ENCODE assay signal across 17 cellular contexts in the genomic region with DNA sequence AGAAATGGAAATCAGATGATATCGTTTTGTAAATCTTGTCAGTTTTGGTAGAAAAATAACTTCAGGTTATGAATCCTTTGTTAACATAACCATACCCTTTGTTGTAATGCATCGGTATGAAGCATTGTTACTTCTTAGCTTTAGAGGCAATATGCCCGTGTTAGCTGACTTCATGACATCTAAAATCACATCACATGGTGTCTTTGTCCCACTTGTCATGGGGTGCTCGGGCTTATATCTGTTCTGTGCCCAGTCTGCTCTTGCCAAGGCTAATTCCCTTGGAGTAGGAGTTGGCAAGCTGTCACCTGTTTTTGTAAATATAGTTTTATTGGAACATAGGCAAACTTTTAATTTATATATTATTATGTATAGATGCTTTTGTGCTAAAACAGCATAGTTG. TPM values are rescaled to one million over a fixed set of nuclear protein-coding genes. Genes with fewer than 3 reads are reported as not detected.
DNase-seq lines count a peak whose midpoint lies in the region; ATAC-seq and TF ChIP-seq lines count a peak whose summit lies in the region.
"Had no signal": no experiment of that assay in that cellular context is flagged by ENCODE, and none has a peak within 500 bp of the region (broad histone marks: within the 10 kb centered on the region; RNA-seq: fewer than 3 reads in every experiment).

No MANE protein-coding gene starts in this region.

- no peak overlapping the region for H2BK5ac ChIP-seq in IMR-90 (ENCODE audit: low read depth, low read length, poor library complexity, severe bottlenecking)

- H3K18ac ChIP-seq in IMR-90 (ENCODE audit: low read depth, low read length) = peak overlapping the region; percentile 3; the same call in 1 of the 2 replicates

- H2AK9ac ChIP-seq in IMR-90 (replicated peaks; ENCODE audit: low read depth, low read length, poor library complexity) = no peak overlapping the region

- no peak for TF ChIP-seq POLR2A in IMR-90 (IDR thresholded peaks at IDR 0.05; ENCODE audit: low read depth, low read length)
- no peak for TF ChIP-seq POLR2A in heart left ventricle (IDR thresholded peaks at IDR 0.05)

- no peak overlapping the region for H2BK15ac ChIP-seq in IMR-90 (ENCODE audit: low read depth, low read length)

- in situ Hi-C loops in IMR-90 (cut with MboI; ENCODE audit: low sequenced_read_pairs) = no loop called here

- H3K36me3 ChIP-seq in IMR-90 (ENCODE audit: control insufficient read depth, insufficient read depth, low read length) = no peaks in the 10 kb centered on the region
- H3K36me3 ChIP-seq in heart left ventricle = peaks cover 0 to 22% (median 3%) of the 10 kb centered on the region in 9 donors
- peaks cover 12% of the 10 kb centered on the region for H3K36me3 ChIP-seq in left ventricle myocardium inferior
- H3K36me3 ChIP-seq: HAP-1 had no signal

- no peak overlapping the region for H3K23ac ChIP-seq in IMR-90 (ENCODE audit: low read depth, low read length)

- no peak for DNase-seq in IMR-90
- DNase-seq in heart left ventricle = peak in 2 of 5 donors; percentile 25 to 31
- no peak for DNase-seq in left ventricle myocardium inferior
- peak; percentile 12 for DNase-seq in medulla oblongata (ENCODE audit: extremely low spot score)
- DNase-seq in NCI-H510A (lab: John Stamatoyannopoulos, UW) = no peak
- no peak for DNase-seq in DMS153 (lab: John Stamatoyannopoulos, UW)
- DNase-seq: C1 segment of cervical spinal cord; Calu3; CD4-positive, alpha-beta memory T cell; COR-L47; DMS79; EL; GF-D8; GOT3; HFFc6 had no signal

- POLR2A ChIA-PET in IMR-90 (lab: Charles Lee; ENCODE audit: unreplicated experiment) = no interaction called here

- ATAC-seq in IMR-90 (ENCODE audit: low read depth) (no peak), heart left ventricle (peak; percentile 79 to 94 (median 86)), GM19395 (IDR thresholded peaks at IDR 0.05; ENCODE audit: unreplicated experiment) (no peak)

- H3K27me3 ChIP-seq in IMR-90 (ENCODE audit: control insufficient read depth, insufficient read depth, low read length) = no peaks in the 10 kb centered on the region
- H3K27me3 ChIP-seq in heart left ventricle = no peaks in the 10 kb centered on the region
- no peaks in the 10 kb centered on the region for H3K27me3 ChIP-seq in left ventricle myocardium inferior (ENCODE audit: low read depth)

- no peak overlapping the region for H3K56ac ChIP-seq in IMR-90 (ENCODE audit: extremely low read depth, insufficient read depth, low read length)

- no CpG with 5 or more reads among the region's 4 CpGs for WGBS in IMR-90 (ENCODE audit: extremely low coverage in 2 of 2, insufficient read length in 1 of 2), 2 experiments
- 57 to 74% (median 63%) methylated on average over 4 of the region's 4 CpGs for WGBS in heart left ventricle, 4 donors

- H3K4me2 ChIP-seq in IMR-90 (ENCODE audit: low read depth, low read length) = no peak overlapping the region

- no peak overlapping the region for H3K14ac ChIP-seq in IMR-90 (replicated peaks; ENCODE audit: low read depth, low read length)

- no peak for TF ChIP-seq RAD21 in IMR-90 (IDR thresholded peaks at IDR 0.05; ENCODE audit: low read length)

- no peak overlapping the region for H2AFZ ChIP-seq in IMR-90 (replicated peaks; ENCODE audit: low read length, poor library complexity)

- no peak overlapping the region for H3K27ac ChIP-seq in IMR-90 (ENCODE audit: insufficient read depth, low read length)
- peak overlapping the region in 3 of 12 donors; percentile 5 to 24 (median 14) for H3K27ac ChIP-seq in heart left ventricle
- peak overlapping the region; percentile 46 for H3K27ac ChIP-seq in left ventricle myocardium inferior (replicated peaks)

- H3K4me1 ChIP-seq in IMR-90 (ENCODE audit: control insufficient read depth, insufficient read depth, low read length) = peaks cover 18% of the 10 kb centered on the region
- H3K4me1 ChIP-seq in heart left ventricle = peaks cover 0 to 24% (median 4%) of the 10 kb centered on the region in 12 donors
- peaks cover 27% of the 10 kb centered on the region for H3K4me1 ChIP-seq in left ventricle myocardium inferior
- H3K4me1 ChIP-seq: HAP-1 had no signal

- intact Hi-C loops in IMR-90 (cut with micrococcal nuclease) = no loop called here
- intact Hi-C loops in heart left ventricle (cut with DNase I) = no loop called here
- intact Hi-C loops in left ventricle myocardium inferior (cut with micrococcal nuclease) = no loop called here

- TF ChIP-seq CTCF in IMR-90 (conservative IDR thresholded peaks at IDR 0.05; ENCODE audit: low read depth, low read length) (no peak), heart left ventricle (IDR thresholded peaks at IDR 0.05) (no peak), left ventricle myocardium inferior (IDR thresholded peaks at IDR 0.05; ENCODE audit: borderline replicate concordance) (no peak)

- no peak overlapping the region for H3K4ac ChIP-seq in IMR-90 (ENCODE audit: low read depth, low read length)

- no peak overlapping the region for H2AK5ac ChIP-seq in IMR-90 (ENCODE audit: low read depth, low read length)

- dilution Hi-C loops in IMR-90 (cut with HindIII; ENCODE audit: low sequenced_read_pairs, unreplicated experiment) = no loop called here

- H2BK20ac ChIP-seq in IMR-90 (ENCODE audit: low read depth, low read length) = no peak overlapping the region

- H2BK120ac ChIP-seq in IMR-90 (ENCODE audit: low read depth, low read length) = no peak overlapping the region

- H3K9ac ChIP-seq in IMR-90 (ENCODE audit: low read depth, low read length) = no peak overlapping the region

- peaks cover 17% of the 10 kb centered on the region for H3K9me1 ChIP-seq in IMR-90 (ENCODE audit: insufficient read depth, low read length)

- H3K79me1 ChIP-seq in IMR-90 (ENCODE audit: low read depth in 1 of 2, low read length in 2 of 2) = peaks cover 6 to 19% of the 10 kb centered on the region in 2 experiments

- H3K4me3 ChIP-seq in IMR-90 (ENCODE audit: insufficient read depth, low read depth, low read length) (no peak overlapping the region), heart left ventricle (no peak overlapping the region), left ventricle myocardium inferior (no peak overlapping the region)
- H3K4me3 ChIP-seq: HAP-1 had no signal

- H4K8ac ChIP-seq in IMR-90 (ENCODE audit: low read depth in 2 of 2, low read length in 2 of 2) = no peak overlapping the region

- no peak overlapping the region for H4K5ac ChIP-seq in IMR-90 (ENCODE audit: low read depth, low read length)

- H4K20me1 ChIP-seq in IMR-90 (ENCODE audit: insufficient read depth, low read length) = no peaks in the 10 kb centered on the region

- CTCF ChIA-PET in IMR-90 (lab: Yijun Ruan, JAX) = no interaction called here

- H3K9me3 ChIP-seq in IMR-90 (ENCODE audit: control insufficient read depth, insufficient read depth, low read length) (no peaks in the 10 kb centered on the region), heart left ventricle (no peaks in the 10 kb centered on the region), left ventricle myocardium inferior (replicated peaks) (no peaks in the 10 kb centered on the region)
- H3K9me3 ChIP-seq: HAP-1 had no signal

- BruUV-seq in IMR-90 (replicated peaks; lab: Mats Ljungman, UMichigan) = no TSS peak

- no peak overlapping the region for H4K91ac ChIP-seq in IMR-90 (ENCODE audit: insufficient read depth, low read depth, low read length)

TF ChIP-seq in IMR-90, 13 proteins besides CTCF, POLR2A, EP300 and RAD21:
- TF ChIP-seq NFE2L2 (IDR thresholded peaks at IDR 0.05; ENCODE audit: low read depth, low read length) (no peak), MXI1 (IDR thresholded peaks at IDR 0.05; ENCODE audit: borderline replicate concordance, low read depth, low read length) (no peak), RFX5 (IDR thresholded peaks at IDR 0.05; ENCODE audit: low read depth, low read length) (no peak), CHD1 (IDR thresholded peaks at IDR 0.05; ENCODE audit: low read depth, low read length) (no peak), BHLHE40 (IDR thresholded peaks at IDR 0.05; ENCODE audit: low read depth, low read length) (no peak), MAFK (IDR thresholded peaks at IDR 0.05; ENCODE audit: low read depth, low read length) (no peak), MAZ (IDR thresholded peaks at IDR 0.05; ENCODE audit: borderline replicate concordance, low read depth, low read length) (no peak), CEBPB (IDR thresholded peaks at IDR 0.05; ENCODE audit: low read depth, low read length) (no peak), RCOR1 (IDR thresholded peaks at IDR 0.05; ENCODE audit: insufficient replicate concordance, low read length) (no peak), FOS (IDR thresholded peaks at IDR 0.05; ENCODE audit: low read depth, low read length) (no peak), SMC3 (IDR thresholded peaks at IDR 0.05; ENCODE audit: low read depth, low read length) (no peak)
- TF ChIP-seq, protein P1, sequence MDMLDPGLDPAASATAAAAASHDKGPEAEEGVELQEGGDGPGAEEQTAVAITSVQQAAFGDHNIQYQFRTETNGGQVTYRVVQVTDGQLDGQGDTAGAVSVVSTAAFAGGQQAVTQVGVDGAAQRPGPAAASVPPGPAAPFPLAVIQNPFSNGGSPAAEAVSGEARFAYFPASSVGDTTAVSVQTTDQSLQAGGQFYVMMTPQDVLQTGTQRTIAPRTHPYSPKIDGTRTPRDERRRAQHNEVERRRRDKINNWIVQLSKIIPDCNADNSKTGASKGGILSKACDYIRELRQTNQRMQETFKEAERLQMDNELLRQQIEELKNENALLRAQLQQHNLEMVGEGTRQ (IDR thresholded peaks at IDR 0.05; ENCODE audit: low read depth, low read length) = no peak
- TF ChIP-seq, protein P2, sequence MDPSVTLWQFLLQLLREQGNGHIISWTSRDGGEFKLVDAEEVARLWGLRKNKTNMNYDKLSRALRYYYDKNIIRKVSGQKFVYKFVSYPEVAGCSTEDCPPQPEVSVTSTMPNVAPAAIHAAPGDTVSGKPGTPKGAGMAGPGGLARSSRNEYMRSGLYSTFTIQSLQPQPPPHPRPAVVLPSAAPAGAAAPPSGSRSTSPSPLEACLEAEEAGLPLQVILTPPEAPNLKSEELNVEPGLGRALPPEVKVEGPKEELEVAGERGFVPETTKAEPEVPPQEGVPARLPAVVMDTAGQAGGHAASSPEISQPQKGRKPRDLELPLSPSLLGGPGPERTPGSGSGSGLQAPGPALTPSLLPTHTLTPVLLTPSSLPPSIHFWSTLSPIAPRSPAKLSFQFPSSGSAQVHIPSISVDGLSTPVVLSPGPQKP (IDR thresholded peaks at IDR 0.05; ENCODE audit: borderline replicate concordance, low read depth, low read length) = no peak

RNA-seq across cellular contexts. Expression of a gene that starts 39.6 kb away (rescaled TPM):
- total RNA-seq in IMR-90 (2012; rRNA removed) (12.7 and 17.5 TPM in 2 replicates), heart left ventricle (10 to 100 TPM; 20.0 to 42.2 (median 25.4) TPM), left ventricle myocardium inferior (40.7 TPM)
- polyA plus RNA-seq in IMR-90 (2012; rRNA removed) (8.5 and 10.9 TPM in 2 replicates), heart left ventricle (10 to 100 TPM; 22.5 to 26.3 TPM)
- 5.6 and 13.2 TPM in 2 replicates for polyA plus RNA-seq in IMR-90 (2012; cell fraction: cytosol; rRNA removed)
- 3.1 and 7.2 TPM in 2 replicates for polyA plus RNA-seq in IMR-90 (2012; cell fraction: nucleus; rRNA removed; ENCODE audit: low replicate concordance)

Comparison
In these comparisons a context has a peak if more than half of its experiments do, and no peak if none do; other contexts are left out.
1. ATAC-seq: peak in heart left ventricle (4 of 4); none in IMR-90 (single experiment) and GM19395 (single experiment).